Comparison of ENCODE assay signal across 17 cellular contexts in genomic region chr14:65422093-65422834, GRCh38. TPM values are rescaled to one million over a fixed set of nuclear protein-coding genes. Genes with fewer than 3 reads are reported as not detected.
A peak's percentile ranks its signal among the peaks of the same experiment; 100 is the strongest.
DNase-seq lines count a peak whose midpoint lies in the region; ATAC-seq and TF ChIP-seq lines count a peak whose summit lies in the region.
"Had no signal": no experiment of that assay in that cellular context is flagged by ENCODE, and none has a peak within 500 bp of the region (broad histone marks: within the 10 kb centered on the region; RNA-seq: fewer than 3 reads in every experiment).

No MANE protein-coding gene starts in this region.

- H3K4me1 Mint-ChIP-seq in Caco-2 (ENCODE audit: low read depth, unreplicated experiment): peaks cover 12% of the 10 kb centered on the region

- H3K36me3 ChIP-seq in Caco-2 (ENCODE audit: control insufficient read depth, insufficient read depth, low read length) (no peaks in the 10 kb centered on the region), SJSA1 (0 out of 2 replicates have a peak, but pooled peaks cover 2% of the 10 kb centered on the region), trophoblast cell (ENCODE audit: control insufficient read depth in 1 of 2, insufficient read depth in 2 of 2, low read length in 2 of 2) (peaks cover 0 to 3% of the 10 kb centered on the region in 2 experiments), stomach (no peaks in the 10 kb centered on the region)
- H3K36me3 ChIP-seq: breast epithelium, prostate gland had no signal

- no peak overlapping the region for H3K23ac ChIP-seq in trophoblast cell (ENCODE audit: low read length)

- no peak overlapping the region for H3K14ac ChIP-seq in trophoblast cell (ENCODE audit: low read length)

- peak overlapping the region; percentile 81 for H3K4ac ChIP-seq in trophoblast cell (ENCODE audit: low read depth, low read length)

- no peaks in the 10 kb centered on the region for H3K27me3 Mint-ChIP-seq in Caco-2 (ENCODE audit: insufficient read depth, unreplicated experiment)
- H3K27me3 Mint-ChIP-seq: activated naive CD8-positive, alpha-beta T cell treated with anti-CD3 and anti-CD28 coated beads for 36 hours had no signal

- DNase-seq in Caco-2: no peak
- DNase-seq in SJSA1 (ENCODE audit: low read depth in 1 of 2, low spot score in 2 of 2): no peak
- DNase-seq in epithelial cell of proximal tubule (ENCODE audit: low read depth): no peak
- DNase-seq in trophoblast cell: no peak
- no peak for DNase-seq in UCSD-AML1 (lab: John Stamatoyannopoulos, UW; ENCODE audit: unreplicated experiment)
- no peak for DNase-seq in stomach
- DNase-seq: activated CD4-positive, CD25-positive, alpha-beta regulatory T cell treated with anti-CD3 and anti-CD28 coated beads, Interleukin-2, amount 50 U/mL, for 72 hours; activated CD8-positive, alpha-beta memory T cell treated with anti-CD3 and anti-CD28 coated beads for 24 hours; activated naive CD8-positive, alpha-beta T cell treated with anti-CD3 and anti-CD28 coated beads for 36 hours; CD8-positive, alpha-beta T cell; cortex of kidney; NCI-H1105; NCI-H510A treated with DMSO at 0.1 percent for 48 hours had no signal

- peak overlapping the region; percentile 87 for H2BK12ac ChIP-seq in trophoblast cell (ENCODE audit: low read length)

- H3K79me2 ChIP-seq in trophoblast cell (ENCODE audit: control insufficient read depth, insufficient read depth, low read length, poor library complexity): peaks cover 11% of the 10 kb centered on the region

- TF ChIP-seq CTCF in Caco-2 (IDR thresholded peaks at IDR 0.05; ENCODE audit: insufficient read depth in 1 of 2, low read depth in 1 of 2, low read length in 1 of 2, severe bottlenecking in 1 of 2, unreplicated experiment in 1 of 2): no peak
- TF ChIP-seq CTCF in epithelial cell of proximal tubule (conservative IDR thresholded peaks at IDR 0.05; ENCODE audit: low read depth, low read length): no peak
- no peak for TF ChIP-seq CTCF in stomach (IDR thresholded peaks at IDR 0.05)

- H2AK5ac ChIP-seq in trophoblast cell (ENCODE audit: low read length): no peak overlapping the region

- POLR2A ChIA-PET in Caco-2 (lab: Charles Lee): no interaction called here

- H3K9me3 Mint-ChIP-seq in Caco-2 (ENCODE audit: unreplicated experiment): no peaks in the 10 kb centered on the region
- H3K9me3 Mint-ChIP-seq: CD8-positive, alpha-beta T cell had no signal

- no peak for TF ChIP-seq EP300 in stomach (IDR thresholded peaks at IDR 0.05)

- no peak overlapping the region for H3K4me3 Mint-ChIP-seq in Caco-2 (ENCODE audit: unreplicated experiment)
- H3K4me3 Mint-ChIP-seq: activated naive CD8-positive, alpha-beta T cell treated with anti-CD3 and anti-CD28 coated beads for 36 hours; CD8-positive, alpha-beta T cell had no signal

- H3K9me3 ChIP-seq in Caco-2 (no peaks in the 10 kb centered on the region), SJSA1 (replicated peaks) (no peaks in the 10 kb centered on the region), trophoblast cell (ENCODE audit: insufficient read depth, low read depth, low read length) (no peaks in the 10 kb centered on the region), stomach (no peaks in the 10 kb centered on the region)
- H3K9me3 ChIP-seq: breast epithelium, prostate gland had no signal

- H3K27me3 ChIP-seq in Caco-2 (replicated peaks; ENCODE audit: control insufficient read depth, insufficient read depth, low read length): no peaks in the 10 kb centered on the region
- no peaks in the 10 kb centered on the region for H3K27me3 ChIP-seq in SJSA1 (replicated peaks)
- H3K27me3 ChIP-seq in trophoblast cell (ENCODE audit: insufficient read depth, low read length): no peaks in the 10 kb centered on the region
- no peaks in the 10 kb centered on the region for H3K27me3 ChIP-seq in stomach
- H3K27me3 ChIP-seq: breast epithelium had no signal

- ATAC-seq in HG02610 (IDR thresholded peaks at IDR 0.05; ENCODE audit: unreplicated experiment) (no peak), HG02852 (IDR thresholded peaks at IDR 0.05; ENCODE audit: unreplicated experiment) (no peak)
- ATAC-seq: CD8-positive, alpha-beta T cell had no signal

- peaks cover 11% of the 10 kb centered on the region for H3K36me3 Mint-ChIP-seq in Caco-2 (ENCODE audit: insufficient read depth, unreplicated experiment)

- WGBS in trophoblast cell (ENCODE audit: extremely low coverage, insufficient coverage, insufficient read length): no CpG with 5 or more reads among the region's 4 CpGs
- WGBS in stomach, 5 donors: 80 to 90% (median 84%) methylated on average over 4 of the region's 4 CpGs

- no peak for TF ChIP-seq POLR2A in stomach (IDR thresholded peaks at IDR 0.05)

- no peak overlapping the region for H3K4me3 ChIP-seq in Caco-2 (ENCODE audit: low read depth, low read length)
- no peak overlapping the region for H3K4me3 ChIP-seq in SJSA1
- H3K4me3 ChIP-seq in epithelial cell of proximal tubule (ENCODE audit: low read depth, low read length): peak overlapping the region; percentile 18
- H3K4me3 ChIP-seq in trophoblast cell (ENCODE audit: low read depth, low read length): no peak overlapping the region
- H3K4me3 ChIP-seq in stomach: no peak overlapping the region
- H3K4me3 ChIP-seq: breast epithelium, prostate gland had no signal

- H3K4me1 ChIP-seq in Caco-2 (no peaks in the 10 kb centered on the region), SJSA1 (replicated peaks) (peaks cover 10% of the 10 kb centered on the region), trophoblast cell (ENCODE audit: control insufficient read depth in 1 of 2, insufficient read depth in 2 of 2, low read length in 2 of 2) (peaks cover 10% of the 10 kb centered on the region in 2 experiments), stomach (peaks cover 0 to 39% (median 17%) of the 10 kb centered on the region in 4 donors)
- H3K4me1 ChIP-seq: breast epithelium, prostate gland had no signal

- H3K27ac Mint-ChIP-seq in Caco-2 (ENCODE audit: unreplicated experiment): peak overlapping the region; percentile 55
- H3K27ac Mint-ChIP-seq: activated naive CD8-positive, alpha-beta T cell treated with anti-CD3 and anti-CD28 coated beads for 36 hours; CD8-positive, alpha-beta T cell had no signal

- H2BK5ac ChIP-seq in trophoblast cell (ENCODE audit: low read depth, low read length, poor library complexity): peak overlapping the region; percentile 87

- peaks cover 21% of the 10 kb centered on the region for H3K79me1 ChIP-seq in trophoblast cell (ENCODE audit: low read length)

- CTCF ChIA-PET in Caco-2 (lab: Charles Lee): interaction anchor here (0.7 kb wide), 1 partner anchor 136 kb away, joined by 6 read pairs; no protein-coding TSS in a partner anchor

- peak overlapping the region; percentile 84 for H2BK120ac ChIP-seq in trophoblast cell (ENCODE audit: insufficient read depth, low read length, poor library complexity)

- no peak overlapping the region for H2AFZ ChIP-seq in trophoblast cell (ENCODE audit: insufficient read depth, low read length, poor library complexity)

- H4K8ac ChIP-seq in trophoblast cell (ENCODE audit: low read depth, low read length): peak overlapping the region; percentile 22

- no TSS peak for BruUV-seq in Caco-2 (replicated peaks; lab: Mats Ljungman, UMichigan)

- no peak overlapping the region for H3K9ac ChIP-seq in trophoblast cell (ENCODE audit: low read length)

- peak overlapping the region; percentile 39 for H4K91ac ChIP-seq in trophoblast cell (ENCODE audit: low read depth, low read length)

- H3K18ac ChIP-seq in trophoblast cell (ENCODE audit: low read length): no peak overlapping the region

- no peak overlapping the region for H4K12ac ChIP-seq in trophoblast cell (ENCODE audit: low read depth, low read length)

- peak overlapping the region; percentile 63; the same call in 1 of the 2 replicates for H3K27ac ChIP-seq in SJSA1
- peak overlapping the region; percentile 97 for H3K27ac ChIP-seq in trophoblast cell (ENCODE audit: low read depth, low read length)
- H3K27ac ChIP-seq in stomach: no peak overlapping the region
- H3K27ac ChIP-seq: prostate gland had no signal

- intact Hi-C loops in Caco-2 (cut with micrococcal nuclease; ENCODE audit: unreplicated experiment): no loop called here
- intact Hi-C loops in stomach (cut with DNase I; ENCODE audit: low total_unique reads): no loop called here

- H3K4me2 ChIP-seq in trophoblast cell (ENCODE audit: low read length): peak overlapping the region; percentile 39

RNA-seq across cellular contexts. Expression of gene FUT8, which starts 9.7 kb away (rescaled TPM):
- total RNA-seq in Caco-2 (2022) (63.0 and 67.1 TPM in 2 replicates), epithelial cell of proximal tubule (49.4 and 66.4 TPM in 2 replicates), stomach (100 to 1,000 TPM in 2 of 5 donors, 10 to 100 TPM in 3; 25.5 to 175 (median 95.5) TPM)
- 69.2 and 78.0 TPM in 2 replicates for total RNA-seq in SJSA1 (2014; rRNA removed; shearing (Covaris generic))
- 87.3 and 91.6 TPM in 2 replicates for polyA plus RNA-seq in trophoblast cell (2013)
- polyA plus RNA-seq in stomach: 10 to 100 TPM; 17.4 to 24.3 (median 20.0) TPM

Comparison
In these comparisons a context has a peak if more than half of its experiments do, and no peak if none do; other contexts are left out.
1. H3K27ac ChIP-seq: peak in SJSA1 (single experiment) and trophoblast cell (single experiment); none in stomach (0 of 5).